ENCODE assay signal across 8 cellular contexts in the genomic region with DNA sequence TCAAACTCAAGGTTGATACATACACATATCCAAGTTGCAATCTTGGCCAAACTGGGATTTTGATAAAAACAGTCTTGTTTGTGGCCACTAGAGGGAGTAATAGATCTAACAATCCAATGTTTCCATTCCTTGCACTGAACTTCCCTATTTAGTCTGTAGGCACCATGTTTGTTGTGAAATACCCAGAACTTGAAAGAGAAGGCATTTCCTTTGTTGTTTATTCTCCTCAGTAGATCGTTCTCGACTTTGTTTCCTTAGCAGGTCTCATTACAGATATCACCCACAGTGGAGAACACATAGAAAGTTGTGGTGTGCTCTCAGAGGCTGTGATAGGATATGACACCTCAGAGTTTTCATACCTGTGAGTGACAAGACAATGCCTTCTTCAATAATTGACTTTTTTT.
DNase-seq lines count a peak whose midpoint lies in the region; ATAC-seq, FAIRE-seq and TF ChIP-seq lines count a peak whose summit lies in the region.

No MANE protein-coding gene starts in this region.

- intact Hi-C loops in PC-9 (cut with micrococcal nuclease; ENCODE audit: unreplicated experiment) (loop anchor here (1.0 to 10.0 kb wide), 4 partner anchors 70 to 448 kb away; a partner anchor contains a TSS), kidney (cut with DNase I) (loop anchor here (10.0 kb wide), 2 partner anchors 68 to 148 kb away; a partner anchor contains a TSS)

- peak overlapping the region; percentile 35; the same call in 1 of the 2 replicates for H3K4me2 ChIP-seq in PC-9

- FAIRE-seq in kidney (lab: Jason Lieb, UNC) = peak; percentile 98

- no peaks in the 10 kb centered on the region for H3K9me3 Mint-ChIP-seq in IgD-negative memory B cell
- no peaks in the 10 kb centered on the region for H3K9me3 Mint-ChIP-seq in stimulated activated naive CD8-positive, alpha-beta T cell treated with anti-CD3 and anti-CD28 coated beads, Interleukin-15, amount 100 ng/mL, for 72 hours

- POLR2A ChIA-PET in PC-9 (lab: Charles Lee; ENCODE audit: unreplicated experiment) = interaction anchor here (0.6 kb wide), 1 partner anchor 102 kb away, joined by 4 read pairs; no protein-coding TSS in a partner anchor

- 0 out of 2 replicates have a peak, but pooled peaks cover 4% of the 10 kb centered on the region for H3K4me1 ChIP-seq in PC-9 (replicated peaks; ENCODE audit: insufficient read depth)
- H3K4me1 ChIP-seq in kidney (ENCODE audit: control insufficient read depth in 1 of 2, insufficient read depth in 1 of 2, low read depth in 1 of 2, low read length in 2 of 2) = peaks cover 8% of the 10 kb centered on the region in 2 donors

- peaks cover 18 to 25% (median 24%) of the 10 kb centered on the region in 3 donors for H3K4me1 Mint-ChIP-seq in IgD-negative memory B cell
- peaks cover 36% of the 10 kb centered on the region for H3K4me1 Mint-ChIP-seq in stimulated activated naive CD8-positive, alpha-beta T cell treated with anti-CD3 and anti-CD28 coated beads, Interleukin-15, amount 100 ng/mL, for 72 hours

- H3F3A ChIP-seq in PC-9 (ENCODE audit: insufficient read depth, low read depth) = peaks cover 4% of the 10 kb centered on the region; the same call in 1 of the 2 replicates

- no peaks in the 10 kb centered on the region for H3K27me3 Mint-ChIP-seq in IgD-negative memory B cell
- H3K27me3 Mint-ChIP-seq in stimulated activated naive CD8-positive, alpha-beta T cell treated with anti-CD3 and anti-CD28 coated beads, Interleukin-15, amount 100 ng/mL, for 72 hours = no peaks in the 10 kb centered on the region

- peak; percentile 75 for ATAC-seq in GM19455 (IDR thresholded peaks at IDR 0.05; ENCODE audit: unreplicated experiment)
- ATAC-seq in stimulated activated naive CD8-positive, alpha-beta T cell treated with anti-CD3 and anti-CD28 coated beads, Interleukin-15, amount 100 ng/mL, for 72 hours = peak; percentile 93

- BruUV-seq in PC-9 (replicated peaks; lab: Mats Ljungman, UMichigan) = no TSS peak

- H3K27ac ChIP-seq in PC-9 (no peak overlapping the region), caudate nucleus (ENCODE audit: low read depth, low read length) (peak overlapping the region; percentile 52), kidney (ENCODE audit: low read depth in 2 of 2, low read length in 2 of 2) (peak overlapping the region in 1 of 2 donors; percentile 53)

- H3K27me3 ChIP-seq in PC-9 (ENCODE audit: insufficient read depth, low read depth) = no peaks in the 10 kb centered on the region

- peak; percentile 81 for TF ChIP-seq CTCF in PC-9 (conservative IDR thresholded peaks at IDR 0.05)
- TF ChIP-seq CTCF in kidney (IDR thresholded peaks at IDR 0.05; ENCODE audit: borderline replicate concordance, extremely low read depth, insufficient read depth) = peak; percentile 85

- DNase-seq in DMS114 treated with DMSO at 0.1 percent for 48 hours (lab: John Stamatoyannopoulos, UW; ENCODE audit: unreplicated experiment) (peak; percentile 92), PC-9 (peak in 1 of 2 experiments; percentile 57), caudate nucleus (lab: John Stamatoyannopoulos, UW) (peak in 3 of 61 donors; percentile 19 to 34 (median 29)), kidney (no peak)
- peak in 1 of 2 donors; percentile 25 for DNase-seq in stimulated activated naive CD8-positive, alpha-beta T cell treated with anti-CD3 and anti-CD28 coated beads, Interleukin-15, amount 100 ng/mL, for 72 hours
- no peak for DNase-seq in activated effector memory CD4-positive, alpha-beta T cell treated with Interleukin-2 at 50 U/mL for 16 hours

- H2AFZ ChIP-seq in PC-9 = no peak overlapping the region

- H3K27ac Mint-ChIP-seq in IgD-negative memory B cell = peak overlapping the region; percentile 1 to 93 (median 1)
- no peak overlapping the region for H3K27ac Mint-ChIP-seq in stimulated activated naive CD8-positive, alpha-beta T cell treated with anti-CD3 and anti-CD28 coated beads, Interleukin-15, amount 100 ng/mL, for 72 hours

- H3K79me2 ChIP-seq in PC-9 (ENCODE audit: low read depth) = no peaks in the 10 kb centered on the region

- H3K36me3 ChIP-seq in PC-9 (ENCODE audit: low read depth) = no peaks in the 10 kb centered on the region
- H3K36me3 ChIP-seq in kidney (ENCODE audit: control insufficient read depth in 1 of 2, insufficient read depth in 2 of 2, low read length in 2 of 2) = peaks cover 1 to 7% of the 10 kb centered on the region in 2 donors

- H4K20me1 ChIP-seq in PC-9 (ENCODE audit: insufficient read depth) = no peaks in the 10 kb centered on the region

- H3K36me3 Mint-ChIP-seq in IgD-negative memory B cell = no peaks in the 10 kb centered on the region

- H3K9me2 ChIP-seq in PC-9 (ENCODE audit: insufficient read depth) = no peaks in the 10 kb centered on the region

- H3K4me3 Mint-ChIP-seq in IgD-negative memory B cell = peak overlapping the region in 2 of 4 donors; percentile 6 to 57
- no peak overlapping the region for H3K4me3 Mint-ChIP-seq in stimulated activated naive CD8-positive, alpha-beta T cell treated with anti-CD3 and anti-CD28 coated beads, Interleukin-15, amount 100 ng/mL, for 72 hours

- H3K9ac ChIP-seq in kidney (ENCODE audit: low read length in 2 of 2) = peak overlapping the region in 1 of 2 donors; percentile 4

- H3K4me3 ChIP-seq in PC-9 (no peak overlapping the region), kidney (ENCODE audit: low read length in 2 of 2) (no peak overlapping the region)

- H3K9me3 ChIP-seq in PC-9 (ENCODE audit: insufficient read depth, low read depth) = no peaks in the 10 kb centered on the region
- H3K9me3 ChIP-seq in kidney (ENCODE audit: control insufficient read depth in 1 of 2, low read length in 2 of 2) = no peaks in the 10 kb centered on the region

- CTCF ChIA-PET in PC-9 (lab: Charles Lee) = interaction anchor here (0.6 to 1.4 kb wide), 5 partner anchors 73 to 253 kb away, joined by 3 to 9 read pairs (median 3); no protein-coding TSS in a partner anchor

Comparison
In these comparisons a context has a peak if more than half of its experiments do, and no peak if none do; other contexts are left out.
1. H3K27ac Mint-ChIP-seq: peak in IgD-negative memory B cell (3 of 3); none in stimulated activated naive CD8-positive, alpha-beta T cell treated with anti-CD3 and anti-CD28 coated beads, Interleukin-15, amount 100 ng/mL, for 72 hours (0 of 2).